In genomic region chr10:27258492-27258837, GRCh38 we compare ENCODE assay signal across 8 cellular contexts. TPM values are rescaled to one million over a fixed set of nuclear protein-coding genes. Genes with fewer than 3 reads are reported as not detected.
DNase-seq lines count a peak whose midpoint lies in the region; ATAC-seq and TF ChIP-seq lines count a peak whose summit lies in the region.

No MANE protein-coding gene starts in this region.

- peaks cover 26 to 31% (median 28%) of the 10 kb centered on the region in 3 donors for H3K4me1 Mint-ChIP-seq in CD8-positive, alpha-beta memory T cell

- DNase-seq in CD8-positive, alpha-beta memory T cell = peak in 1 of 5 donors; percentile 13
- no peak for DNase-seq in RWPE2 (ENCODE audit: low spot score)
- no peak for DNase-seq in foreskin fibroblast
- no peak for DNase-seq in foreskin melanocyte
- DNase-seq in NCI-H1436 treated with DMSO at 0.1 percent for 48 hours (lab: John Stamatoyannopoulos, UW) = no peak
- no peak for DNase-seq in HK-2 (ENCODE audit: unreplicated experiment)

- peak overlapping the region in 7 of 8 donors; percentile 26 to 90 (median 80) for H3K27ac Mint-ChIP-seq in CD8-positive, alpha-beta memory T cell

- no peaks in the 10 kb centered on the region for H3K79me2 ChIP-seq in parathyroid adenoma

- peaks cover 29 to 39% of the 10 kb centered on the region in 2 donors for H3K27me3 Mint-ChIP-seq in CD8-positive, alpha-beta memory T cell

- peaks cover 12% of the 10 kb centered on the region for H3K4me1 ChIP-seq in CD8-positive, alpha-beta memory T cell (ENCODE audit: insufficient read depth, low read length)
- H3K4me1 ChIP-seq in RWPE2 (ENCODE audit: insufficient read depth, poor library complexity, severe bottlenecking) (no peaks in the 10 kb centered on the region), parathyroid adenoma (peaks cover 2% of the 10 kb centered on the region)

- H3K9ac ChIP-seq in parathyroid adenoma = no peak overlapping the region

- H3K27ac ChIP-seq in CD8-positive, alpha-beta memory T cell (ENCODE audit: low read depth, low read length) = no peak overlapping the region
- no peak overlapping the region for H3K27ac ChIP-seq in RWPE2 (ENCODE audit: poor library complexity, severe bottlenecking)
- H3K27ac ChIP-seq in parathyroid adenoma = no peak overlapping the region

- ATAC-seq in RWPE2 (ENCODE audit: low read depth) (peak; percentile 30; the same call in 2 of the 3 replicates), GM18519 (IDR thresholded peaks at IDR 0.05; ENCODE audit: low FRiP score, unreplicated experiment) (no peak)

- no peaks in the 10 kb centered on the region for H3K9me3 ChIP-seq in CD8-positive, alpha-beta memory T cell (ENCODE audit: low read length)
- H3K9me3 ChIP-seq in RWPE2 (ENCODE audit: severe bottlenecking) (no peaks in the 10 kb centered on the region), parathyroid adenoma (ENCODE audit: control insufficient read depth, low read length) (no peaks in the 10 kb centered on the region)

- CTCF ChIA-PET in CD8-positive, alpha-beta memory T cell (lab: Charles Lee) = interaction anchor here (1.6 kb wide), 1 partner anchor 18 kb away, joined by 3 read pairs; the partner anchor contains the start of gene ACBD5

- peaks cover 21% of the 10 kb centered on the region for H3K27me3 ChIP-seq in CD8-positive, alpha-beta memory T cell (ENCODE audit: insufficient read depth, low read length, poor library complexity, severe bottlenecking)
- H3K27me3 ChIP-seq in RWPE2 (ENCODE audit: insufficient read depth, poor library complexity, severe bottlenecking) = peaks cover 45% of the 10 kb centered on the region
- no peaks in the 10 kb centered on the region for H3K27me3 ChIP-seq in parathyroid adenoma (ENCODE audit: control insufficient read depth, insufficient read depth, low read length)

- H2AFZ ChIP-seq in parathyroid adenoma = peak overlapping the region; percentile 43

- peaks cover 0 to 5% (median 2%) of the 10 kb centered on the region in 3 donors for H3K36me3 Mint-ChIP-seq in CD8-positive, alpha-beta memory T cell

- TF ChIP-seq CTCF in RWPE2 (IDR thresholded peaks at IDR 0.05; ENCODE audit: poor library complexity, severe bottlenecking) = no peak
- TF ChIP-seq CTCF in foreskin fibroblast (IDR thresholded peaks at IDR 0.05; ENCODE audit: low read depth, low read length) = no peak
- no peak for TF ChIP-seq CTCF in parathyroid adenoma (IDR thresholded peaks at IDR 0.05)

- POLR2A ChIA-PET in CD8-positive, alpha-beta memory T cell (lab: Charles Lee) = interaction anchor here (2.5 kb wide), 1 partner anchor 19 kb away, joined by 9 read pairs; no protein-coding TSS in a partner anchor

- H3K4me3 Mint-ChIP-seq in CD8-positive, alpha-beta memory T cell = peak overlapping the region; percentile 74 to 95 (median 88)

- peak overlapping the region; percentile 43 for H3K4me3 ChIP-seq in CD8-positive, alpha-beta memory T cell (ENCODE audit: low read length)
- H3K4me3 ChIP-seq in RWPE2 (ENCODE audit: severe bottlenecking) = peak overlapping the region; percentile 18
- peak overlapping the region; percentile 22 to 30 for H3K4me3 ChIP-seq in foreskin fibroblast (ENCODE audit: low read depth in 1 of 2, low read length in 2 of 2)
- peak overlapping the region; percentile 36 for H3K4me3 ChIP-seq in parathyroid adenoma (ENCODE audit: low read depth, low read length)

- no peaks in the 10 kb centered on the region for H3K36me3 ChIP-seq in CD8-positive, alpha-beta memory T cell (ENCODE audit: insufficient read depth, low read length)
- H3K36me3 ChIP-seq in RWPE2 (ENCODE audit: low read depth) = no peaks in the 10 kb centered on the region
- H3K36me3 ChIP-seq in parathyroid adenoma (ENCODE audit: control insufficient read depth, insufficient read depth, low read length) = no peaks in the 10 kb centered on the region

- peak overlapping the region; percentile 70 for H3K4me2 ChIP-seq in parathyroid adenoma (ENCODE audit: low read length)

- H3K9me3 Mint-ChIP-seq in CD8-positive, alpha-beta memory T cell = peaks cover 0 to 5% (median 4%) of the 10 kb centered on the region in 5 donors

RNA-seq across cellular contexts. Expression of gene ACBD5, which starts 17.9 kb away (rescaled TPM):
- 10 to 100 TPM; 19.2 to 21.3 TPM for total RNA-seq in CD8-positive, alpha-beta memory T cell
- polyA plus RNA-seq in CD8-positive, alpha-beta memory T cell = 13.2 TPM
